8 cellular contexts compared by ENCODE assay signal in the genomic region with DNA sequence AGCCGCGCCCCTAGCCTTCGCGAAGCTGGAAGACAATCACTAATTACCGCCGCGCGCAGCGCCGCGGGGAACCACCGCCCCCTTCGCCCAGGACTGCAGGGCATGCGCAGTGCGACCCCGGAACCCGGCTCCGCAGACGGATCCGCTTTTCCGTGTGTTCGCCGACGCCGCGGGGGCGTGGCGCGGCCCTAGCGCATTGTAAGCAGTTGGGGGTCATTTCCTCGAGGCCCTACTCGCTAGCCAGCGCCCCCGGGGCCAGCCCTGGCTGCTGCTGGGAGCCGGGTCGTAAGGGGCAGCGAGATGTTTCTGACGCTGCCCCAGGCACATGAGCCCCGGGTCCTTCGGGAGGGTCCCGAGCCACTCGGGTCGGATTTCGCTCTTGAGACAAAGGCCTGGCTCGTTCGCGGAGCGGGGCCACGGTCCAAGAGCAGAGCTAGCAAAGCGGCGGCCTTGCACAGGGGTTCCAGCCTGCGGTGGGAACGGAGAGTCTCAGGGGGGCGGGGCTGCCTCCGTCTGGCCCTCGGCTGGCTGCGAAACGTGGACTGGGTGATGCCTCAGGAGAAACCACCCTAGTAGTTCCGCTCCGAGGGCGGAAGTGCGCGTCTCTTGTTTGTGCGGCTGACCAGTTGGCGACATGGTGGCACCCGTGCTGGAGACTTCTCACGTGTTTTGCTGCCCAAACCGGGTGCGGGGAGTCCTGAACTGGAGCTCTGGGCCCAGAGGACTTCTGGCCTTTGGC. TPM values are rescaled to one million over a fixed set of nuclear protein-coding genes. Genes with fewer than 3 reads are reported as not detected.
DNase-seq lines count a peak whose midpoint lies in the region; ATAC-seq and TF ChIP-seq lines count a peak whose summit lies in the region.

A gene with protein sequence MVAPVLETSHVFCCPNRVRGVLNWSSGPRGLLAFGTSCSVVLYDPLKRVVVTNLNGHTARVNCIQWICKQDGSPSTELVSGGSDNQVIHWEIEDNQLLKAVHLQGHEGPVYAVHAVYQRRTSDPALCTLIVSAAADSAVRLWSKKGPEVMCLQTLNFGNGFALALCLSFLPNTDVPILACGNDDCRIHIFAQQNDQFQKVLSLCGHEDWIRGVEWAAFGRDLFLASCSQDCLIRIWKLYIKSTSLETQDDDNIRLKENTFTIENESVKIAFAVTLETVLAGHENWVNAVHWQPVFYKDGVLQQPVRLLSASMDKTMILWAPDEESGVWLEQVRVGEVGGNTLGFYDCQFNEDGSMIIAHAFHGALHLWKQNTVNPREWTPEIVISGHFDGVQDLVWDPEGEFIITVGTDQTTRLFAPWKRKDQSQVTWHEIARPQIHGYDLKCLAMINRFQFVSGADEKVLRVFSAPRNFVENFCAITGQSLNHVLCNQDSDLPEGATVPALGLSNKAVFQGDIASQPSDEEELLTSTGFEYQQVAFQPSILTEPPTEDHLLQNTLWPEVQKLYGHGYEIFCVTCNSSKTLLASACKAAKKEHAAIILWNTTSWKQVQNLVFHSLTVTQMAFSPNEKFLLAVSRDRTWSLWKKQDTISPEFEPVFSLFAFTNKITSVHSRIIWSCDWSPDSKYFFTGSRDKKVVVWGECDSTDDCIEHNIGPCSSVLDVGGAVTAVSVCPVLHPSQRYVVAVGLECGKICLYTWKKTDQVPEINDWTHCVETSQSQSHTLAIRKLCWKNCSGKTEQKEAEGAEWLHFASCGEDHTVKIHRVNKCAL (plus strand): TSS at position 600 of the 739 bp plus-strand sequence. CDS start 35 bp downstream, at position 635.
A gene with protein sequence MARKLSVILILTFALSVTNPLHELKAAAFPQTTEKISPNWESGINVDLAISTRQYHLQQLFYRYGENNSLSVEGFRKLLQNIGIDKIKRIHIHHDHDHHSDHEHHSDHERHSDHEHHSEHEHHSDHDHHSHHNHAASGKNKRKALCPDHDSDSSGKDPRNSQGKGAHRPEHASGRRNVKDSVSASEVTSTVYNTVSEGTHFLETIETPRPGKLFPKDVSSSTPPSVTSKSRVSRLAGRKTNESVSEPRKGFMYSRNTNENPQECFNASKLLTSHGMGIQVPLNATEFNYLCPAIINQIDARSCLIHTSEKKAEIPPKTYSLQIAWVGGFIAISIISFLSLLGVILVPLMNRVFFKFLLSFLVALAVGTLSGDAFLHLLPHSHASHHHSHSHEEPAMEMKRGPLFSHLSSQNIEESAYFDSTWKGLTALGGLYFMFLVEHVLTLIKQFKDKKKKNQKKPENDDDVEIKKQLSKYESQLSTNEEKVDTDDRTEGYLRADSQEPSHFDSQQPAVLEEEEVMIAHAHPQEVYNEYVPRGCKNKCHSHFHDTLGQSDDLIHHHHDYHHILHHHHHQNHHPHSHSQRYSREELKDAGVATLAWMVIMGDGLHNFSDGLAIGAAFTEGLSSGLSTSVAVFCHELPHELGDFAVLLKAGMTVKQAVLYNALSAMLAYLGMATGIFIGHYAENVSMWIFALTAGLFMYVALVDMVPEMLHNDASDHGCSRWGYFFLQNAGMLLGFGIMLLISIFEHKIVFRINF (minus strand): TSS at position 41 of the 739 bp plus-strand sequence. CDS start 2,333 bp downstream, outside the sequence.

- peak; percentile 99 for ATAC-seq in lower lobe of right lung

- WGBS in ectodermal cell, 2 experiments, result 0 to 1% methylated on average over 69 of the region's 69 CpGs

- TF ChIP-seq CTCF in GM20000 (IDR thresholded peaks at IDR 0.05; ENCODE audit: extremely low read depth, missing control alignments) (no peak), lower lobe of right lung (IDR thresholded peaks at IDR 0.05) (no peak)

- intact Hi-C loops in lower lobe of right lung (cut with DNase I), result no loop called here

- H3K27ac ChIP-seq in ectodermal cell (ENCODE audit: insufficient read depth, low read depth, low read length, poor library complexity, severe bottlenecking) (peak within 1 kb of the TSS; percentile 98), lower lobe of right lung (peak within 1 kb of the TSS; percentile 98)

- DNase-seq in COLO668 (lab: John Stamatoyannopoulos, UW; ENCODE audit: unreplicated experiment) (peak; percentile 97), GM20000 (ENCODE audit: low spot score) (peak; percentile 95), HS-5 (ENCODE audit: low read depth) (peak; percentile 65), NK-92 (lab: John Stamatoyannopoulos, UW; ENCODE audit: unreplicated experiment) (peak; percentile 71), lower lobe of right lung (peak; percentile 99)
- peak; percentile 82 to 95 for DNase-seq in activated CD8-positive, alpha-beta memory T cell treated with anti-CD3 and anti-CD28 coated beads for 1 hour (ENCODE audit: extremely low read depth in 1 of 2, low read depth in 1 of 2)
- DNase-seq in stimulated activated CD4-positive, alpha-beta T cell treated with anti-CD3 and anti-CD28 coated beads, TNF-alpha, amount 100 ng/mL, for 1 hour (ENCODE audit: low read depth in 3 of 3, low spot score in 1 of 3), result peak; percentile 87 to 95 (median 91)

- peaks cover 6% of the 10 kb centered on the region for H3K4me1 ChIP-seq in ectodermal cell (ENCODE audit: control insufficient read depth, insufficient read depth, low read length)
- H3K4me1 ChIP-seq in lower lobe of right lung, result peaks cover 26% of the 10 kb centered on the region

- peaks cover 10% of the 10 kb centered on the region for H3K36me3 ChIP-seq in ectodermal cell (ENCODE audit: control insufficient read depth, insufficient read depth, low read length)
- peaks cover 16% of the 10 kb centered on the region for H3K36me3 ChIP-seq in lower lobe of right lung

- H3K9me3 ChIP-seq in ectodermal cell (ENCODE audit: control insufficient read depth, low read length) (no peaks in the 10 kb centered on the region), lower lobe of right lung (no peaks in the 10 kb centered on the region)

- H3K4me3 ChIP-seq in ectodermal cell (ENCODE audit: insufficient read depth, low read depth, low read length) (peak within 1 kb of the TSS; percentile 72), lower lobe of right lung (peak within 1 kb of the TSS; percentile 97)

- H3K27me3 ChIP-seq in ectodermal cell (ENCODE audit: control insufficient read depth, insufficient read depth, low read length, poor library complexity, severe bottlenecking), result no peaks in the 10 kb centered on the region
- H3K27me3 ChIP-seq in lower lobe of right lung (ENCODE audit: low read depth), result no peaks in the 10 kb centered on the region

RNA-seq across cellular contexts. Expression of the first gene that starts in this region (rescaled TPM):
- 107 TPM for polyA plus RNA-seq in ectodermal cell (2013, experiment 1 of 4)
- 96.4 TPM for polyA plus RNA-seq in ectodermal cell (2013, experiment 2 of 4)
- 82.7 TPM for polyA plus RNA-seq in ectodermal cell (2013, experiment 3 of 4)
- 79.6 TPM for polyA plus RNA-seq in ectodermal cell (2013, experiment 4 of 4)
- total RNA-seq in lower lobe of right lung, result 62.2 TPM

RNA-seq across cellular contexts. Expression of the second gene that starts in this region (rescaled TPM):
- polyA plus RNA-seq in ectodermal cell (2013, experiment 1 of 4), result 77.9 TPM
- polyA plus RNA-seq in ectodermal cell (2013, experiment 2 of 4), result 77.1 TPM
- polyA plus RNA-seq in ectodermal cell (2013, experiment 3 of 4), result 74.6 TPM
- polyA plus RNA-seq in ectodermal cell (2013, experiment 4 of 4), result 83.0 TPM
- 28.9 TPM for total RNA-seq in lower lobe of right lung

Comparison
In these comparisons a context has a peak if more than half of its experiments do, and no peak if none do; other contexts are left out.
1. Peak in every context shown above with its lines: DNase-seq, ATAC-seq, H3K4me3 ChIP-seq and H3K27ac ChIP-seq.